Comparison of ENCODE assay signal across 12 cellular contexts in the genomic region with DNA sequence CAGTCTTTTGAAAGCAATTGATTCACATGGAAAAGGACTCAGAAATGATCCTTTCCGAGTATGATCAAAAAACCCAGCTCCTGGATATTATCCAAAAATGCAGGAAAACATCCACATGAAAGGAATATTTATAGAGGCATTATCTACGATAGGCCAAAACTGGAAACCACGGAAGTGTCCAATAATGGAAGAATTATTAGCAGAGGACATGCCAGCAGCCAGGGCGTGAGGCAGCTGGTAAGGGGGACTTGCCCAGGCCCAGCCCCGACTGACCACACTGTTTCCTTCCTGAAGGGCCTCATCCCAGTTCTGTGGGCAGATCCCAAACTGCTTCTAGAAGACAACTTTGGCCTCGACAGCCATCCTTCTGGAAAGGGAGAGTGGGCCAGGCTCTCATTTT. TPM values are rescaled to one million over a fixed set of nuclear protein-coding genes. Genes with fewer than 3 reads are reported as not detected.
DNase-seq lines count a peak whose midpoint lies in the region; ATAC-seq and TF ChIP-seq lines count a peak whose summit lies in the region.
"Had no signal": no experiment of that assay in that cellular context is flagged by ENCODE, and none has a peak within 500 bp of the region (broad histone marks: within the 10 kb centered on the region; RNA-seq: fewer than 3 reads in every experiment).

No MANE protein-coding gene starts in this region.

- no peak for ATAC-seq in CD4-positive, alpha-beta T cell (ENCODE audit: poor library complexity)
- ATAC-seq in GM19463 (IDR thresholded peaks at IDR 0.05; ENCODE audit: unreplicated experiment) (no peak), GM18909 (IDR thresholded peaks at IDR 0.05; ENCODE audit: poor library complexity, unreplicated experiment) (no peak)

- CTCF ChIA-PET in CD4-positive, alpha-beta T cell (lab: Charles Lee), result no interaction called here

- intact Hi-C loops in CD4-positive, alpha-beta T cell (cut with DNase I, micrococcal nuclease), result no loop called here
- intact Hi-C loops in prostate gland (cut with DNase I), result no loop called here

- TF ChIP-seq CTCF in CD4-positive, alpha-beta T cell (IDR thresholded peaks at IDR 0.05), result no peak
- TF ChIP-seq CTCF in VCaP (conservative IDR thresholded peaks at IDR 0.05) (no peak), prostate gland (IDR thresholded peaks at IDR 0.05) (no peak)

- H3K4me1 Mint-ChIP-seq in CD4-positive, alpha-beta T cell (ENCODE audit: low read depth), result peaks cover 94% of the 10 kb centered on the region

- no peaks in the 10 kb centered on the region for H3K9me3 Mint-ChIP-seq in CD4-positive, alpha-beta T cell
- H3K9me3 Mint-ChIP-seq: activated CD4-positive, alpha-beta T cell treated with anti-CD3 and anti-CD28 coated beads, Interleukin-2, amount 10 ng/mL, durations not matched to agents 7 days and 5 days had no signal

- TF ChIP-seq POLR2A in prostate gland (IDR thresholded peaks at IDR 0.05), result no peak

- WGBS in prostate gland, result 4% methylated on average over 6 of the region's 6 CpGs

- POLR2A ChIA-PET in CD4-positive, alpha-beta T cell (lab: Charles Lee), result interaction anchor here (0.6 to 1.6 kb wide), 10 partner anchors 10 to 163 kb away, joined by 3 to 7 read pairs (median 3); no protein-coding TSS in a partner anchor

- no peak overlapping the region for H3K4me3 ChIP-seq in prostate gland

- no peaks in the 10 kb centered on the region for H3K27me3 ChIP-seq in CD4-positive, alpha-beta T cell (ENCODE audit: control insufficient read depth, insufficient read depth, low read length)
- H3K27me3 ChIP-seq in prostate gland (replicated peaks; ENCODE audit: insufficient read depth), result no peaks in the 10 kb centered on the region

- H3K36me3 Mint-ChIP-seq in CD4-positive, alpha-beta T cell (ENCODE audit: low read depth), result peaks cover 52% of the 10 kb centered on the region

- no peak overlapping the region for H3K4me3 Mint-ChIP-seq in CD4-positive, alpha-beta T cell
- H3K4me3 Mint-ChIP-seq: activated CD4-positive, alpha-beta T cell treated with anti-CD3 and anti-CD28 coated beads, Interleukin-2, amount 10 ng/mL, durations not matched to agents 7 days and 5 days had no signal

- H3K27me3 Mint-ChIP-seq in CD4-positive, alpha-beta T cell, result no peaks in the 10 kb centered on the region
- H3K27me3 Mint-ChIP-seq: activated CD4-positive, alpha-beta T cell treated with anti-CD3 and anti-CD28 coated beads, Interleukin-2, amount 10 ng/mL, durations not matched to agents 7 days and 5 days; progenitor cell of endocrine pancreas had no signal

- no peak overlapping the region for H3K27ac ChIP-seq in CD4-positive, alpha-beta T cell (ENCODE audit: low read depth, low read length)
- H3K27ac ChIP-seq in VCaP (peak overlapping the region; percentile 37), prostate gland (peak overlapping the region; percentile 57 to 59)

- DNase-seq in CD4-positive, alpha-beta T cell, result no peak
- peak; percentile 57 for DNase-seq in glomerular visceral epithelial cell (ENCODE audit: extremely low spot score)
- no peak for DNase-seq in prostate gland (ENCODE audit: low spot score)
- no peak for DNase-seq in activated gamma-delta T cell treated with Interleukin-2 at 50 U/mL for 16 hours
- no peak for DNase-seq in NCI-H748 treated with DMSO at 0.1 percent for 48 hours (lab: John Stamatoyannopoulos, UW)
- DNase-seq: activated CD4-positive, alpha-beta T cell treated with anti-CD3 and anti-CD28 coated beads, Interleukin-2, amount 10 ng/mL, durations not matched to agents 7 days and 5 days; activated gamma-delta T cell; AML-193 had no signal

- H3K27ac Mint-ChIP-seq in CD4-positive, alpha-beta T cell, result peak overlapping the region; percentile 70
- H3K27ac Mint-ChIP-seq: activated CD4-positive, alpha-beta T cell treated with anti-CD3 and anti-CD28 coated beads, Interleukin-2, amount 10 ng/mL, durations not matched to agents 7 days and 5 days; progenitor cell of endocrine pancreas had no signal

- no peaks in the 10 kb centered on the region for H3K36me3 ChIP-seq in prostate gland

- H3K4me1 ChIP-seq in prostate gland (replicated peaks), result no peaks in the 10 kb centered on the region

- no peaks in the 10 kb centered on the region for H3K9me3 ChIP-seq in CD4-positive, alpha-beta T cell (ENCODE audit: control insufficient read depth, low read length)
- H3K9me3 ChIP-seq in prostate gland, result no peaks in the 10 kb centered on the region

RNA-seq across cellular contexts. Expression of gene ACTN1, which starts 20.5 kb away (rescaled TPM):
- total RNA-seq in CD4-positive, alpha-beta T cell, result 100 to 1,000 TPM; 128 to 143 TPM
- total RNA-seq in prostate gland, result 100 to 1,000 TPM; 197 to 240 TPM
